In genomic region chr10:7984325-7984724, GRCh38 we compare ENCODE assay signal across 22 cellular contexts.
DNase-seq lines count a peak whose midpoint lies in the region; ATAC-seq, FAIRE-seq and TF ChIP-seq lines count a peak whose summit lies in the region.
"Had no signal": no experiment of that assay in that cellular context is flagged by ENCODE, and none has a peak within 500 bp of the region (broad histone marks: within the 10 kb centered on the region; RNA-seq: fewer than 3 reads in every experiment).

No MANE protein-coding gene starts in this region.

- POLR2A ChIA-PET in HEK293 (lab: Yijun Ruan, JAX) = no interaction called here
- POLR2A ChIA-PET in SK-N-SH (lab: Yijun Ruan, JAX) = no interaction called here
- POLR2A ChIA-PET in GM12878 (lab: Charles Lee) = no interaction called here

- SMC1A ChIA-PET in GM12878 (lab: Charles Lee; ENCODE audit: uncharacterized antibody, unreplicated experiment) = no interaction called here

- H3K9ac ChIP-seq in SK-N-SH = no peak overlapping the region
- H3K9ac ChIP-seq in GM12878 (ENCODE audit: control insufficient read depth, insufficient read depth, low read length) = no peak overlapping the region
- H3K9ac ChIP-seq: BLaER1 treated with 17β-estradiol and CSF1 and Interleukin-3, amounts not matched to agents 10 nM and 100 nM had no signal

- BruUV-seq in GM12878 (replicated peaks; lab: Mats Ljungman, UMichigan) = no TSS peak

- no peak overlapping the region for H3K4me3 ChIP-seq in HEK293 (ENCODE audit: low read depth, low read length)
- H3K4me3 ChIP-seq in SK-N-SH (ENCODE audit: low read depth in 2 of 2, low read length in 1 of 2) = no peak overlapping the region
- no peak overlapping the region for H3K4me3 ChIP-seq in GM12878
- no peak overlapping the region for H3K4me3 ChIP-seq in WERI-Rb-1 (ENCODE audit: low read depth, low read length)
- no peak overlapping the region for H3K4me3 ChIP-seq in MG63
- H3K4me3 ChIP-seq: A549; BLaER1 treated with 17β-estradiol and CSF1 and Interleukin-3, amounts not matched to agents 10 nM and 100 nM had no signal

- no peak overlapping the region for H2AFZ ChIP-seq in SK-N-SH (ENCODE audit: low read depth)
- no peak overlapping the region for H2AFZ ChIP-seq in GM12878 (ENCODE audit: control insufficient read depth, low read depth, low read length)

- no peaks in the 10 kb centered on the region for H4K20me1 ChIP-seq in SK-N-SH (ENCODE audit: insufficient read depth)
- H4K20me1 ChIP-seq in GM12878 (ENCODE audit: control insufficient read depth, insufficient read depth) = no peaks in the 10 kb centered on the region

- H3K9me3 ChIP-seq in HEK293 (ENCODE audit: control insufficient read depth, insufficient read depth, low read depth, low read length) (no peaks in the 10 kb centered on the region), SK-N-SH (no peaks in the 10 kb centered on the region), GM12878 (replicated peaks; ENCODE audit: control insufficient read depth, insufficient read depth, low read length) (no peaks in the 10 kb centered on the region), WERI-Rb-1 (ENCODE audit: severe bottlenecking) (no peaks in the 10 kb centered on the region), MG63 (no peaks in the 10 kb centered on the region)
- H3K9me3 ChIP-seq: A549 had no signal

- H3K27ac ChIP-seq in HEK293 (ENCODE audit: extremely low read depth, low read depth, low read length) = no peak overlapping the region
- no peak overlapping the region for H3K27ac ChIP-seq in SK-N-SH (ENCODE audit: low read depth in 2 of 2, low read length in 1 of 2)
- H3K27ac ChIP-seq in GM12878 (ENCODE audit: control insufficient read depth, insufficient read depth) = no peak overlapping the region
- H3K27ac ChIP-seq in WERI-Rb-1 = no peak overlapping the region
- H3K27ac ChIP-seq: 22Rv1; A549; BLaER1 treated with 17β-estradiol and CSF1 and Interleukin-3, amounts not matched to agents 10 nM and 100 nM; C4-2B had no signal

- in situ Hi-C loops in GM12878 (cut with MboI) = no loop called here

- H3K36me3 ChIP-seq in HEK293 (ENCODE audit: control insufficient read depth in 2 of 2, insufficient read depth in 1 of 2, low read length in 2 of 2) (no peaks in the 10 kb centered on the region), SK-N-SH (replicated peaks in 1 of 2; ENCODE audit: control insufficient read depth in 1 of 2, insufficient read depth in 2 of 2, low read length in 1 of 2) (peaks cover 0 to 3% of the 10 kb centered on the region in 2 experiments), GM12878 (ENCODE audit: control insufficient read depth in 2 of 2, insufficient read depth in 2 of 2, low read length in 1 of 2) (no peaks in the 10 kb centered on the region; a peak in 1 of 4 replicates), WERI-Rb-1 (no peaks in the 10 kb centered on the region), MG63 (no peaks in the 10 kb centered on the region; the same call in 1 of the 2 replicates)

- WGBS in SK-N-SH (ENCODE audit: low lambda C conversion rate) = 57% methylated on average over 3 of the region's 3 CpGs
- 98% methylated on average over 3 of the region's 3 CpGs for WGBS in GM12878 (ENCODE audit: insufficient coverage, insufficient replicate concordance, low lambda C conversion rate, missing lambda C conversion rate)

- H3K4me1 ChIP-seq in HEK293 (ENCODE audit: control insufficient read depth, insufficient read depth, low read length) = peaks cover 3% of the 10 kb centered on the region; the same call in 1 of the 2 replicates
- peaks cover 0 to 9% of the 10 kb centered on the region in 2 experiments; a peak in 2 of 4 replicates for H3K4me1 ChIP-seq in SK-N-SH (ENCODE audit: control insufficient read depth in 1 of 2, insufficient read depth in 2 of 2, low read depth in 1 of 2, low read length in 1 of 2)
- H3K4me1 ChIP-seq in GM12878 (ENCODE audit: control insufficient read depth, insufficient read depth, low read length) = no peaks in the 10 kb centered on the region
- H3K4me1 ChIP-seq: A549 had no signal

- H3K4me2 ChIP-seq in SK-N-SH = no peak overlapping the region
- H3K4me2 ChIP-seq in GM12878 (ENCODE audit: control insufficient read depth, insufficient read depth) = no peak overlapping the region
- H3K4me2 ChIP-seq: A549; BLaER1 treated with 17β-estradiol and CSF1 and Interleukin-3, amounts not matched to agents 10 nM and 100 nM had no signal

- TF ChIP-seq CTCF in HEK293 (tag by site-specific recombination; IDR thresholded peaks at IDR 0.05) = no peak
- TF ChIP-seq CTCF in SK-N-SH (IDR thresholded peaks at IDR 0.05) = no peak
- TF ChIP-seq CTCF in GM12878 (IDR thresholded peaks at IDR 0.05 in 2 of 3, conservative IDR thresholded peaks at IDR 0.05 in 1 of 3; ENCODE audit: control insufficient read depth in 2 of 3, extremely low read depth in 1 of 3, insufficient read depth in 1 of 3, low read depth in 3 of 3, low read length in 3 of 3) = no peak
- TF ChIP-seq CTCF in WERI-Rb-1 (IDR thresholded peaks at IDR 0.05; ENCODE audit: low read depth, low read length) = no peak

- DNase-seq in SK-N-SH = no peak
- no peak for DNase-seq in GM12878 (ENCODE audit: low read depth, low spot score)
- no peak for DNase-seq in WERI-Rb-1
- no peak for DNase-seq in MG63
- DNase-seq: AML-193; CD4-positive, alpha-beta memory T cell; CD8-positive, alpha-beta memory T cell; COR-L47; DMS 273 treated with DMSO at 0.1 percent for 48 hours; DMS153; DMS53; DMS79; DND-41; EL; GDM1 had no signal

- no peaks in the 10 kb centered on the region for H3K9me2 ChIP-seq in SK-N-SH

- intact Hi-C loops in GM12878 (cut with micrococcal nuclease; ENCODE audit: unreplicated experiment) = no loop called here

- no peaks in the 10 kb centered on the region for H3K27me3 ChIP-seq in SK-N-SH (ENCODE audit: insufficient read depth)
- no peaks in the 10 kb centered on the region for H3K27me3 ChIP-seq in GM12878 (replicated peaks in 1 of 2; ENCODE audit: control insufficient read depth in 2 of 2, insufficient read depth in 2 of 2, low read length in 1 of 2)
- no peaks in the 10 kb centered on the region for H3K27me3 ChIP-seq in WERI-Rb-1 (ENCODE audit: insufficient read depth, low read depth, severe bottlenecking)
- no peaks in the 10 kb centered on the region for H3K27me3 ChIP-seq in MG63
- H3K27me3 ChIP-seq: BLaER1 treated with 17β-estradiol and CSF1 and Interleukin-3, amounts not matched to agents 10 nM and 100 nM had no signal

- no peak for ATAC-seq in GM12878
- ATAC-seq: A549 had no signal

- CTCF ChIA-PET in HEK293 (lab: Yijun Ruan, JAX) (interaction anchor here (0.6 kb wide), 2 partner anchors 227 to 1320 kb away, joined by 3 to 4 read pairs; no protein-coding TSS in a partner anchor), SK-N-SH (lab: Yijun Ruan, JAX) (no interaction called here), GM12878 (lab: Yijun Ruan, JAX) (interaction anchor here (1.3 kb wide), 1 partner anchor 11 kb away, joined by 4 read pairs; no protein-coding TSS in a partner anchor)

- H3K79me2 ChIP-seq in SK-N-SH (ENCODE audit: insufficient read depth) (no peaks in the 10 kb centered on the region), GM12878 (ENCODE audit: control insufficient read depth, insufficient read depth, low read length) (no peaks in the 10 kb centered on the region)

- RAD21 ChIA-PET in GM12878 (lab: Charles Lee; ENCODE audit: unreplicated experiment) = no interaction called here

- TF ChIP-seq POLR2A in GM12878 (IDR thresholded peaks at IDR 0.05; ENCODE audit: low read depth, low read length) = no peak

- TF ChIP-seq RAD21 in SK-N-SH (IDR thresholded peaks at IDR 0.05; ENCODE audit: low read length) (no peak), GM12878 (IDR thresholded peaks at IDR 0.05; ENCODE audit: insufficient read depth, low read depth, low read length) (no peak)

- TF ChIP-seq EP300 in SK-N-SH (IDR thresholded peaks at IDR 0.05; ENCODE audit: borderline replicate concordance in 1 of 2, low read depth in 1 of 2, low read length in 1 of 2) = 0 out of 4 replicates have a peak, but pooled peaks of 1 of the 2 experiments have one; percentile 20
- no peak for TF ChIP-seq EP300 in GM12878 (IDR thresholded peaks at IDR 0.05; ENCODE audit: borderline replicate concordance in 1 of 2, control insufficient read depth in 1 of 2, low read depth in 2 of 2, low read length in 2 of 2)

- no peaks in the 10 kb centered on the region for H3F3A ChIP-seq in SK-N-SH (replicated peaks; ENCODE audit: insufficient read depth)

- peak; percentile 35 for FAIRE-seq in GM12878 (lab: Jason Lieb, UNC)
- FAIRE-seq: A549, GM12891, GM19239 had no signal

TF ChIP-seq in SK-N-SH, 30 proteins besides CTCF, POLR2A, EP300 and RAD21 (continues in another document):
- TF ChIP-seq GATA2 (CRISPR knock-in tag; IDR thresholded peaks at IDR 0.05) (peak; percentile 49; the same call in 1 of the 2 replicates), RCOR1 (IDR thresholded peaks at IDR 0.05; ENCODE audit: low read length) (peak; percentile 55), SMC3 (IDR thresholded peaks at IDR 0.05; ENCODE audit: low read depth, low read length) (no peak), RXRA (IDR thresholded peaks at IDR 0.05; ENCODE audit: borderline replicate concordance, low read depth) (no peak)

TF ChIP-seq in GM12878, 131 proteins besides CTCF, POLR2A, EP300 and RAD21 (continues in another document):
- TF ChIP-seq SPI1 (IDR thresholded peaks at IDR 0.05; ENCODE audit: borderline replicate concordance, insufficient read depth, low read depth, low read length) = no peak
- TF ChIP-seq HDAC6 (IDR thresholded peaks at IDR 0.05; ENCODE audit: unreplicated experiment) = no peak
- TF ChIP-seq SP1 (IDR thresholded peaks at IDR 0.05; ENCODE audit: low read depth, low read length) = no peak
- no peak for TF ChIP-seq ATF7 (IDR thresholded peaks at IDR 0.05; ENCODE audit: low read depth)
- TF ChIP-seq, protein P1, sequence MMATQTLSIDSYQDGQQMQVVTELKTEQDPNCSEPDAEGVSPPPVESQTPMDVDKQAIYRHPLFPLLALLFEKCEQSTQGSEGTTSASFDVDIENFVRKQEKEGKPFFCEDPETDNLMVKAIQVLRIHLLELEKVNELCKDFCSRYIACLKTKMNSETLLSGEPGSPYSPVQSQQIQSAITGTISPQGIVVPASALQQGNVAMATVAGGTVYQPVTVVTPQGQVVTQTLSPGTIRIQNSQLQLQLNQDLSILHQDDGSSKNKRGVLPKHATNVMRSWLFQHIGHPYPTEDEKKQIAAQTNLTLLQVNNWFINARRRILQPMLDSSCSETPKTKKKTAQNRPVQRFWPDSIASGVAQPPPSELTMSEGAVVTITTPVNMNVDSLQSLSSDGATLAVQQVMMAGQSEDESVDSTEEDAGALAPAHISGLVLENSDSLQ (IDR thresholded peaks at IDR 0.05) = no peak
- TF ChIP-seq CREM (IDR thresholded peaks at IDR 0.05; ENCODE audit: low read depth) = no peak
- TF ChIP-seq PAX8 (IDR thresholded peaks at IDR 0.05) = no peak
- TF ChIP-seq FOXM1 (IDR thresholded peaks at IDR 0.05; ENCODE audit: low read depth, low read length) = no peak
